In the genomic region with DNA sequence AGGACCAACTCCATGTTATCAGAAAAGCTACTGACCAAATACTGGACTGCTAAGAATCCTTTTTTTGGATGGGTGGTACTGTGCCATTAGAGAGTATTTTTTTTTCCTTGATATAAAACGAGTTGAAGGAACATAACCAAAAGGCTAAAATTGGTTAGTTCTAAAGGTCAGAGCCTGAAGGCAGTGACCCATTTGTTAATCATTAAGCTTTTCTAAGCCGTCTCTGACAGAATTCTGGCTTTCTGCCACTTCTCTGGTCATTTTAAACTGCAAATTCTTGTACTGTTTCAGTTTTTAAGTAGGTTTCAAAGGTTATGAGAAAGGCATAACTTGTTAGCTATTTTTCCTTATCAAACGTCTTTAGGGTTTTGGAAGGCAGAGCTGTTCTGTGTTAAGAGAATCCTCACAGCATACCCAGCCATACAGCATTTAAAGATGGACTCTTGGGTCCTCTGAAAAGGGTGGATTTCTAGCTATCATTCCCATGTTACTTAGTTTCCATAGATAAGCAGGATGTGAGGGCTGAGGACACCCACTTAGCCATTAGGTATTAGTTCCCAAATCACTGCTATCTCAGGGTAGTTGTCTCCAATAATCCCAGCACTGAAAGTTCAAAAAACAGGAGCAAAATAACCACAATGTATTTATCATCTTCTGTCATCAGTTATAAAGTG, we compare ENCODE assay signal across 8 cellular contexts.
A peak's percentile ranks its signal among the peaks of the same experiment; 100 is the strongest.
DNase-seq lines count a peak whose midpoint lies in the region; ATAC-seq and TF ChIP-seq lines count a peak whose summit lies in the region.

No MANE protein-coding gene starts in this region.

- peaks cover 4 to 11% of the 10 kb centered on the region in 2 donors for H3K4me1 ChIP-seq in uterus

- TF ChIP-seq POLR2A in uterus (IDR thresholded peaks at IDR 0.05): no peak

- peak; percentile 19 for ATAC-seq in HG03039 (IDR thresholded peaks at IDR 0.05; ENCODE audit: unreplicated experiment)
- no peak for ATAC-seq in activated CD4-positive, CD25-positive, alpha-beta regulatory T cell treated with anti-CD3 and anti-CD28 coated beads, Interleukin-2, amount 50 U/mL, for 24 hours

- H3K36me3 ChIP-seq in uterus: no peaks in the 10 kb centered on the region

- DNase-seq in NCI-H82 (lab: John Stamatoyannopoulos, UW) (peak; percentile 43), NCI-H82 treated with DMSO at 0.1 percent for 48 hours (lab: John Stamatoyannopoulos, UW; ENCODE audit: unreplicated experiment) (no peak), SW480 (ENCODE audit: low spot score) (peak; percentile 13), iris pigment epithelial cell (ENCODE audit: low read depth) (peak; percentile 65), uterus (no peak), NCI-H524 (lab: John Stamatoyannopoulos, UW) (no peak)

- intact Hi-C loops in uterus (cut with DNase I; ENCODE audit: low total_unique reads): no loop called here

- H3K4me3 ChIP-seq in uterus: peak overlapping the region in 1 of 2 donors; percentile 6

- no peaks in the 10 kb centered on the region for H3K9me3 ChIP-seq in uterus

- TF ChIP-seq CTCF in uterus (IDR thresholded peaks at IDR 0.05): no peak

- peak overlapping the region; percentile 70 to 73 for H3K27ac ChIP-seq in uterus

- H3K27me3 ChIP-seq in uterus: no peaks in the 10 kb centered on the region

Comparison
In these comparisons a context has a peak if more than half of its experiments do, and no peak if none do; other contexts are left out.
1. DNase-seq: peak in NCI-H82 (single experiment), SW480 (single experiment) and iris pigment epithelial cell (single experiment); none in NCI-H82 treated with DMSO at 0.1 percent for 48 hours (single experiment), uterus (0 of 2) and NCI-H524 (0 of 2).